In the genomic region with DNA sequence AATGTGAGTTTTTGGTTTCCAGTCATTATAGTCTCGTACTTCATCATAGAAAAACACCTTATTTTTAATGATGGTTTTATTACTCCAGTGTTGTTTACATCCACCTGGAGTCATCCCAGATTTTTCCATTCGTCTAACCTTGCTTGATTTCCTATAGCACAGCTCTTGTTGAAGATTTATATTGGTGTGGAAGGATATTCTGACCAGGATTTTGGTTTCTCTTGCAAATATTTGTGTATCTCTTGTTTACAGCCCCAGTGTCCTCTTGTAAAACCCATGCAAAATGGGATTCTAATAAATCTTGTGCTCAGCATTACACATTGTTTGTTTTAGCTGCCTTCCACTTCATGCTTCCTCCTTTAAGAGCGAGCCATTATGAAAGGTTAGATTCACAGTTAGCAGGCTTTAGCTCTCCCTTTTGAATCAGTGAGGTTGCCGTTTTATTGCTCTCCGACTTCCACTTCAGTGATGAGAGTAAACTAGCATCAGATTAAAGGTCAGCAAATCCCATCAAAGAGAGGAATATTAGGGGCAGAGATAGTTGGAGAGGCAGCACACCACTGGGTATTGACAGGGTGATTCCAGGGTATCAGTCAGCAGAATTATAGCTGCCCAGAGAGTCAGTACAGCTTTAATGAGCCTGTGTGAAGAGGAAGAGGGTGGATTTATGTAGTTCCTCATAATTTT, we compare ENCODE assay signal across 11 cellular contexts.
DNase-seq lines count a peak whose midpoint lies in the region; ATAC-seq lines count a peak whose summit lies in the region.
"Had no signal": no experiment of that assay in that cellular context is flagged by ENCODE, and none has a peak within 500 bp of the region (broad histone marks: within the 10 kb centered on the region; RNA-seq: fewer than 3 reads in every experiment).

No MANE protein-coding gene starts in this region.

- H3K9me3 Mint-ChIP-seq in naive B cell = no peaks in the 10 kb centered on the region
- H3K9me3 Mint-ChIP-seq: activated T-cell treated with anti-CD3 and anti-CD28 coated beads, Interleukin-2, amount 50 U/mL, for 4 hours had no signal

- H3K36me3 Mint-ChIP-seq in naive B cell = no peaks in the 10 kb centered on the region

- no peaks in the 10 kb centered on the region for H3K27me3 Mint-ChIP-seq in naive B cell

- DNase-seq in DMS79 (lab: John Stamatoyannopoulos, UW) (peak; percentile 85), NCI-H1092 (lab: John Stamatoyannopoulos, UW) (peak; percentile 89), SKM-1 treated with dmso at 0.1 percent for 144 hours (lab: John Stamatoyannopoulos, UW; ENCODE audit: unreplicated experiment) (peak; percentile 39), naive B cell (peak; percentile 5), dedifferentiated amniotic fluid mesenchymal stem cell (ENCODE audit: extremely low spot score) (no peak), putamen (ENCODE audit: low spot score) (no peak)
- DNase-seq: activated T-cell treated with anti-CD3 and anti-CD28 coated beads, Interleukin-2, amount 50 U/mL, for 4 hours; DND-41; SJCRH30 had no signal

- peak overlapping the region in 3 of 6 donors; percentile 1 to 24 (median 22) for H3K27ac Mint-ChIP-seq in naive B cell

- H3K4me3 Mint-ChIP-seq in naive B cell = peak overlapping the region in 7 of 8 donors; percentile 33 to 74 (median 55)
- H3K4me3 Mint-ChIP-seq: activated T-cell treated with anti-CD3 and anti-CD28 coated beads, Interleukin-2, amount 50 U/mL, for 4 hours had no signal

- peaks cover 15 to 21% (median 19%) of the 10 kb centered on the region in 3 donors for H3K4me1 Mint-ChIP-seq in naive B cell

- ATAC-seq in naive B cell (ENCODE audit: low read depth in 2 of 2) (peak; percentile 57 to 80), HG02610 (IDR thresholded peaks at IDR 0.05; ENCODE audit: unreplicated experiment) (no peak), GM19035 (IDR thresholded peaks at IDR 0.05; ENCODE audit: unreplicated experiment) (no peak)
- ATAC-seq: activated T-cell treated with anti-CD3 and anti-CD28 coated beads, Interleukin-2, amount 50 U/mL, for 4 hours had no signal

Comparison
In these comparisons a context has a peak if more than half of its experiments do, and no peak if none do; other contexts are left out.
1. DNase-seq: peak in DMS79 (single experiment), NCI-H1092 (single experiment), SKM-1 treated with dmso at 0.1 percent for 144 hours (single experiment) and naive B cell (single experiment); none in dedifferentiated amniotic fluid mesenchymal stem cell (single experiment) and putamen (single experiment).
2. ATAC-seq: peak in naive B cell (2 of 2); none in HG02610 (single experiment) and GM19035 (single experiment).